In genomic region chr9:93501406-93501805, GRCh38 we compare ENCODE assay signal across 8 cellular contexts. TPM values are rescaled to one million over a fixed set of nuclear protein-coding genes. Genes with fewer than 3 reads are reported as not detected.
A peak's percentile ranks its signal among the peaks of the same experiment; 100 is the strongest.
DNase-seq lines count a peak whose midpoint lies in the region; TF ChIP-seq lines count a peak whose summit lies in the region.

No MANE protein-coding gene starts in this region.

- H3K9me3 ChIP-seq in muscle layer of colon (ENCODE audit: low read length), result no peaks in the 10 kb centered on the region

- peaks cover 31% of the 10 kb centered on the region for H3K4me1 ChIP-seq in muscle layer of colon (ENCODE audit: insufficient read depth, low read length)

- no peaks in the 10 kb centered on the region for H3K27me3 ChIP-seq in muscle layer of colon (ENCODE audit: control insufficient read depth in 1 of 2, insufficient read depth in 2 of 2, low read length in 2 of 2)

- peak overlapping the region; percentile 49 for H3K27ac ChIP-seq in cingulate gyrus (ENCODE audit: low read depth, low read length)
- peak overlapping the region; percentile 50 for H3K27ac ChIP-seq in muscle layer of colon (ENCODE audit: low read depth, low read length)

- H3K4me3 ChIP-seq in muscle layer of colon (ENCODE audit: low read depth in 1 of 2, low read length in 2 of 2), result peak overlapping the region in 1 of 2 donors; percentile 58

- POLR2A ChIA-PET in GM10248 (lab: Yijun Ruan, JAX), result no interaction called here

- H3K36me3 ChIP-seq in muscle layer of colon (ENCODE audit: insufficient read depth, low read length), result peaks cover 45% of the 10 kb centered on the region

- TF ChIP-seq CTCF in GM10248 (IDR thresholded peaks at IDR 0.05; ENCODE audit: control extremely low read depth, extremely low read depth, low read depth, missing control alignments), result no peak

- DNase-seq in AG08395 (ENCODE audit: low spot score), result peak; percentile 67
- peak; percentile 22 for DNase-seq in M059J (ENCODE audit: low read depth)
- no peak for DNase-seq in NCI-H524 (lab: John Stamatoyannopoulos, UW)
- DNase-seq in GM10248 (ENCODE audit: extremely low spot score), result no peak
- DNase-seq in NCI-H526 treated with DMSO at 0.1 percent for 48 hours (lab: John Stamatoyannopoulos, UW), result no peak
- DNase-seq in anterior cingulate cortex (lab: John Stamatoyannopoulos, UW), result no peak

- CTCF ChIA-PET in GM10248 (lab: Yijun Ruan, JAX), result interaction anchor here (1.3 kb wide), 1 partner anchor 60 kb away, joined by 5 read pairs; no protein-coding TSS in a partner anchor

- H3K9ac ChIP-seq in muscle layer of colon (ENCODE audit: low read length), result peak overlapping the region; percentile 25

RNA-seq across cellular contexts. Expression of gene FAM120AOS, which starts 48.0 kb away (rescaled TPM):
- total RNA-seq in M059J (2014; rRNA removed; shearing (Covaris generic)), result 48.3 and 56.1 TPM in 2 replicates

RNA-seq across cellular contexts. Expression of gene FAM120A, which starts 49.9 kb away (rescaled TPM):
- total RNA-seq in M059J (2014; rRNA removed; shearing (Covaris generic)), result 62.5 and 100 TPM in 2 replicates

Comparison
In these comparisons a context has a peak if more than half of its experiments do, and no peak if none do; other contexts are left out.
1. DNase-seq: peak in AG08395 (single experiment) and M059J (single experiment); none in NCI-H524 (0 of 2), GM10248 (single experiment), NCI-H526 treated with DMSO at 0.1 percent for 48 hours (single experiment) and anterior cingulate cortex (0 of 58).